In genomic region chr13:32142956-32143375, GRCh38 we compare ENCODE assay signal across 1 cellular context.
TF ChIP-seq lines count a peak whose summit lies in the region.

No MANE protein-coding gene starts in this region.

TF ChIP-seq in HepG2, 621 proteins besides CTCF, POLR2A, EP300 and RAD21 (continued from another document and continues in another):
- TF ChIP-seq SKIL (CRISPR knock-in tag; IDR thresholded peaks at IDR 0.05; ENCODE audit: borderline replicate concordance), result 0 out of 2 replicates have a peak, but pooled peaks have one; percentile 23
- TF ChIP-seq IRX3 (CRISPR knock-in tag; IDR thresholded peaks at IDR 0.05; ENCODE audit: borderline replicate concordance, low read depth), result no peak
- no peak for TF ChIP-seq CBX1 (IDR thresholded peaks at IDR 0.05; ENCODE audit: low read depth)
- no peak for TF ChIP-seq POLR2AphosphoS5 (IDR thresholded peaks at IDR 0.05; ENCODE audit: low read depth, low read length)
- no peak for TF ChIP-seq CCDC6 (CRISPR knock-in tag; IDR thresholded peaks at IDR 0.05)
- TF ChIP-seq SYNCRIP (IDR thresholded peaks at IDR 0.05; ENCODE audit: insufficient read depth, low read depth, low read length), result no peak
- no peak for TF ChIP-seq NR0B2 (CRISPR knock-in tag; IDR thresholded peaks at IDR 0.05)
- TF ChIP-seq ZNF687 (CRISPR knock-in tag; IDR thresholded peaks at IDR 0.05), result no peak
- peak; percentile 76 for TF ChIP-seq ZBTB33 (CRISPR knock-in tag; IDR thresholded peaks at IDR 0.05)
- TF ChIP-seq SSRP1 (CRISPR knock-in tag; IDR thresholded peaks at IDR 0.05), result no peak
- no peak for TF ChIP-seq NPAS2 (CRISPR knock-in tag; IDR thresholded peaks at IDR 0.05; ENCODE audit: borderline replicate concordance)
- TF ChIP-seq ZNF558 (CRISPR knock-in tag; IDR thresholded peaks at IDR 0.05; ENCODE audit: borderline replicate concordance), result no peak
- no peak for TF ChIP-seq ZNF589 (CRISPR knock-in tag; conservative IDR thresholded peaks at IDR 0.05)
- TF ChIP-seq NKX3-1 (CRISPR knock-in tag; IDR thresholded peaks at IDR 0.05), result peak; percentile 66; the same call in 1 of the 2 replicates
- no peak for TF ChIP-seq TCF12 (IDR thresholded peaks at IDR 0.05)
- TF ChIP-seq TCF12 (CRISPR knock-in tag; IDR thresholded peaks at IDR 0.05), result no peak
- TF ChIP-seq FLYWCH1 (CRISPR knock-in tag; IDR thresholded peaks at IDR 0.05), result no peak
- peak; percentile 78; the same call in 1 of the 2 replicates for TF ChIP-seq ZFP36L1 (CRISPR knock-in tag; IDR thresholded peaks at IDR 0.05)
- no peak; the same call in 1 of the 2 replicates for TF ChIP-seq AKNA (CRISPR knock-in tag; IDR thresholded peaks at IDR 0.05; ENCODE audit: borderline replicate concordance)
- TF ChIP-seq ARID4A (CRISPR knock-in tag; IDR thresholded peaks at IDR 0.05; ENCODE audit: borderline replicate concordance), result peak; percentile 43; the same call in 1 of the 2 replicates
- peak; percentile 98 for TF ChIP-seq NCOA2 (CRISPR knock-in tag; IDR thresholded peaks at IDR 0.05)
- no peak for TF ChIP-seq MAFK (conservative IDR thresholded peaks at IDR 0.05 in 1 of 2, IDR thresholded peaks at IDR 0.05 in 1 of 2; ENCODE audit: low read length in 2 of 2)
- TF ChIP-seq MYNN (CRISPR knock-in tag; IDR thresholded peaks at IDR 0.05; ENCODE audit: low read depth), result no peak
- no peak for TF ChIP-seq ZNF878 (CRISPR knock-in tag; IDR thresholded peaks at IDR 0.05)
- no peak for TF ChIP-seq MZF1 (CRISPR knock-in tag; IDR thresholded peaks at IDR 0.05; ENCODE audit: borderline replicate concordance)
- 0 out of 2 replicates have a peak, but pooled peaks have one; percentile 49 for TF ChIP-seq KLF12 (CRISPR knock-in tag; IDR thresholded peaks at IDR 0.05; ENCODE audit: borderline replicate concordance)
- TF ChIP-seq EHMT2 (IDR thresholded peaks at IDR 0.05; ENCODE audit: borderline replicate concordance, low read depth, low read length), result no peak
- TF ChIP-seq ZNF646 (CRISPR knock-in tag; IDR thresholded peaks at IDR 0.05), result no peak
- TF ChIP-seq PRPF4 (IDR thresholded peaks at IDR 0.05; ENCODE audit: low read depth, low read length, poor library complexity, severe bottlenecking), result no peak
- TF ChIP-seq ZNF644 (CRISPR knock-in tag; IDR thresholded peaks at IDR 0.05; ENCODE audit: low read depth), result peak; percentile 81
- peak; percentile 51; the same call in 1 of the 2 replicates for TF ChIP-seq KDM2A (CRISPR knock-in tag; IDR thresholded peaks at IDR 0.05; ENCODE audit: borderline replicate concordance, low read depth)
